Comparison of ENCODE assay signal across 8 cellular contexts in genomic region chr4:88284378-88285234, GRCh38. TPM values are rescaled to one million over a fixed set of nuclear protein-coding genes. Genes with fewer than 3 reads are reported as not detected.
DNase-seq lines count a peak whose midpoint lies in the region; ATAC-seq, FAIRE-seq and TF ChIP-seq lines count a peak whose summit lies in the region.

TSS of gene PPM1K (minus strand) at chr4:88284561. CDS start at chr4:88278583, 5,978 bp downstream.

- TF ChIP-seq CTCF in body of pancreas (IDR thresholded peaks at IDR 0.05) = peak in 3 of 7 experiments; percentile 14 to 31 (median 17)

- no peaks in the 10 kb centered on the region for H3K36me3 ChIP-seq in body of pancreas (replicated peaks in 1 of 2; ENCODE audit: insufficient read depth in 1 of 2, low read depth in 2 of 2)

- peak; percentile 83 for FAIRE-seq in TTC549 (lab: Jason Lieb, UNC)

- peak within 1 kb of the TSS; percentile 50 to 59 for H3K4me3 ChIP-seq in body of pancreas

- ATAC-seq in GM18520 (IDR thresholded peaks at IDR 0.05; ENCODE audit: unreplicated experiment) = peak; percentile 89
- ATAC-seq in HG03064 (IDR thresholded peaks at IDR 0.05; ENCODE audit: low read depth, unreplicated experiment) = peak; percentile 79
- peak; percentile 92 for ATAC-seq in body of pancreas
- ATAC-seq in sciatic nerve = peak; percentile 99

- H3K27me3 ChIP-seq in body of pancreas = no peaks in the 10 kb centered on the region

- intact Hi-C loops in body of pancreas (cut with DNase I) (no loop called here), sciatic nerve (cut with DNase I) (loop anchor here (10.0 kb wide), 1 partner anchor 90 kb away; the partner anchor contains the start of gene HERC6)

- H3K4me1 ChIP-seq in body of pancreas = peaks cover 36% of the 10 kb centered on the region

- TF ChIP-seq POLR2A in body of pancreas (IDR thresholded peaks at IDR 0.05) = peak; percentile 87 to 98 (median 97)

- H3K9me3 ChIP-seq in body of pancreas = no peaks in the 10 kb centered on the region

- WGBS in body of pancreas, 2 donors = 0% methylated on average over 17 to 54 of the region's 56 CpGs

- DNase-seq in 8988T (peak; percentile 46), NCI-H2107 treated with DMSO at 0.1 percent for 48 hours (lab: John Stamatoyannopoulos, UW; ENCODE audit: unreplicated experiment) (peak; percentile 66), body of pancreas (peak; percentile 100), iPS DF 19.7 (ENCODE audit: low read depth, low spot score) (peak; percentile 91), sciatic nerve (ENCODE audit: low spot score) (peak; percentile 100)

- H3K27ac ChIP-seq in body of pancreas = peak within 1 kb of the TSS; percentile 96 to 100 (median 98)

RNA-seq across cellular contexts. Expression of gene PPM1K, which starts in this region (rescaled TPM):
- total RNA-seq in body of pancreas (10 to 100 TPM; 29.3 to 56.4 TPM), sciatic nerve (78.9 TPM)

Comparison
In these comparisons a context has a peak if more than half of its experiments do, and no peak if none do; other contexts are left out.
1. Peak in every context shown above with its lines: DNase-seq, ATAC-seq, H3K4me3 ChIP-seq and H3K27ac ChIP-seq.
2. DNase-seq: peak in every context shown above with its lines; median percentile 100 in body of pancreas; 100 in sciatic nerve; 91 in iPS DF 19.7; 66 in NCI-H2107 treated with DMSO at 0.1 percent for 48 hours; 46 in 8988T.